In genomic region chr1:99963041-99963795, GRCh38 we compare ENCODE assay signal across 16 cellular contexts. TPM values are rescaled to one million over a fixed set of nuclear protein-coding genes. Genes with fewer than 3 reads are reported as not detected.
DNase-seq lines count a peak whose midpoint lies in the region; ATAC-seq and TF ChIP-seq lines count a peak whose summit lies in the region.
"Had no signal": no experiment of that assay in that cellular context is flagged by ENCODE, and none has a peak within 500 bp of the region (broad histone marks: within the 10 kb centered on the region; RNA-seq: fewer than 3 reads in every experiment).

No MANE protein-coding gene starts in this region.

- no peak overlapping the region for H3K4me3 ChIP-seq in mammary epithelial cell (replicated peaks in 1 of 3; ENCODE audit: insufficient read depth in 1 of 3, low read depth in 2 of 3, low read length in 3 of 3)
- no peak overlapping the region for H3K4me3 ChIP-seq in kidney epithelial cell (ENCODE audit: low read depth, low read length)
- H3K4me3 ChIP-seq: colonic mucosa, GM12878, skin epidermis had no signal

- H3K4me1 Mint-ChIP-seq in activated T-helper 2 cell treated with anti-CD3 and anti-CD28 coated beads, Interferon-gamma antibody, Interleukin-2, Interleukin-4, amounts not matched to agents 10 μg/mL and 5 μg/mL and 100 μg/mL, durations not matched to agents 14 hours and 24 hours and 36 hours (ENCODE audit: low read depth) = no peaks in the 10 kb centered on the region

- dilution Hi-C loops in mammary epithelial cell (cut with HindIII; ENCODE audit: low sequenced_read_pairs) = no loop called here

- peak overlapping the region; percentile 33 for H2AFZ ChIP-seq in mammary epithelial cell (ENCODE audit: low read depth, low read length)

- DNase-seq in Daoy (ENCODE audit: low read depth) (peak; percentile 53), M059J (ENCODE audit: low read depth) (peak; percentile 81), mammary epithelial cell (peak; percentile 59), kidney epithelial cell (ENCODE audit: low read depth) (peak; percentile 14), UCSD-AML1 (lab: John Stamatoyannopoulos, UW; ENCODE audit: unreplicated experiment) (no peak), hippocampal formation (lab: John Stamatoyannopoulos, UW) (no peak)
- DNase-seq in activated T-helper 2 cell treated with anti-CD3 and anti-CD28 coated beads, Interferon-gamma antibody, Interleukin-2, Interleukin-4, amounts not matched to agents 10 μg/mL and 5 μg/mL and 100 μg/mL, durations not matched to agents 14 hours and 24 hours and 36 hours (ENCODE audit: low spot score) = no peak
- DNase-seq: activated CD8-positive, alpha-beta memory T cell treated with anti-CD3 and anti-CD28 coated beads, Interleukin-2, amount 50 U/mL, for 4 hours; colonic mucosa; DND-41; KG1; NCI-H1436 treated with DMSO at 0.1 percent for 48 hours had no signal

- no peaks in the 10 kb centered on the region for H3K36me3 ChIP-seq in mammary epithelial cell (ENCODE audit: insufficient read depth, low read length)
- no peaks in the 10 kb centered on the region for H3K36me3 ChIP-seq in kidney epithelial cell (ENCODE audit: control insufficient read depth, insufficient read depth, low read length)
- H3K36me3 ChIP-seq: colonic mucosa had no signal

- ATAC-seq in GM18519 (IDR thresholded peaks at IDR 0.05; ENCODE audit: low FRiP score, unreplicated experiment) = no peak
- ATAC-seq: activated CD4-positive, CD25-positive, alpha-beta regulatory T cell treated with anti-CD3 and anti-CD28 coated beads, Interleukin-2, amount 50 U/mL, for 24 hours; GM12878 had no signal

- no peak overlapping the region for H3K4me3 Mint-ChIP-seq in activated T-helper 2 cell treated with anti-CD3 and anti-CD28 coated beads, Interferon-gamma antibody, Interleukin-2, Interleukin-4, amounts not matched to agents 10 μg/mL and 5 μg/mL and 100 μg/mL, durations not matched to agents 14 hours and 24 hours and 36 hours (ENCODE audit: low read depth)

- H4K20me1 ChIP-seq in mammary epithelial cell (ENCODE audit: insufficient read depth, low read length) = no peaks in the 10 kb centered on the region

- H3K9me3 ChIP-seq in mammary epithelial cell (replicated peaks; ENCODE audit: insufficient read depth, low read length) = no peaks in the 10 kb centered on the region
- H3K9me3 ChIP-seq: colonic mucosa had no signal

- CTCF ChIA-PET in mammary epithelial cell (lab: Charles Lee; ENCODE audit: low non-redundant PET) = no interaction called here

- BruUV-seq in mammary epithelial cell (replicated peaks; lab: Mats Ljungman, UMichigan) = no TSS peak

- H3K79me2 ChIP-seq in mammary epithelial cell (ENCODE audit: insufficient read depth, low read length) = no peaks in the 10 kb centered on the region

- peaks cover 10% of the 10 kb centered on the region for H3K4me1 ChIP-seq in mammary epithelial cell (ENCODE audit: insufficient read depth, low read length)
- H3K4me1 ChIP-seq: colonic mucosa had no signal

- H3K9me3 Mint-ChIP-seq in activated T-helper 2 cell treated with anti-CD3 and anti-CD28 coated beads, Interferon-gamma antibody, Interleukin-2, Interleukin-4, amounts not matched to agents 10 μg/mL and 5 μg/mL and 100 μg/mL, durations not matched to agents 14 hours and 24 hours and 36 hours = no peaks in the 10 kb centered on the region

- intact Hi-C loops in mammary epithelial cell (cut with micrococcal nuclease) = no loop called here
- intact Hi-C loops in activated T-helper 2 cell treated with anti-CD3 and anti-CD28 coated beads, Interferon-gamma antibody, Interleukin-2, Interleukin-4, amounts not matched to agents 10 μg/mL and 5 μg/mL and 100 μg/mL, durations not matched to agents 14 hours and 24 hours and 36 hours (cut with micrococcal nuclease) = loop anchor here (10.0 kb wide), 1 partner anchor 302 kb away; the partner anchor contains the start of gene RTCA

- TF ChIP-seq CTCF in mammary epithelial cell (conservative IDR thresholded peaks at IDR 0.05 in 1 of 2, IDR thresholded peaks at IDR 0.05 in 1 of 2; ENCODE audit: extremely low read depth in 1 of 2, insufficient read depth in 1 of 2, low read depth in 1 of 2, low read length in 2 of 2) (no peak), kidney epithelial cell (IDR thresholded peaks at IDR 0.05; ENCODE audit: insufficient read depth, low read length, poor library complexity, severe bottlenecking) (no peak)

- no peaks in the 10 kb centered on the region for H3K27me3 ChIP-seq in mammary epithelial cell (ENCODE audit: insufficient read depth, low read length)
- H3K27me3 ChIP-seq in kidney epithelial cell (ENCODE audit: control insufficient read depth, insufficient read depth, low read length) = no peaks in the 10 kb centered on the region
- H3K27me3 ChIP-seq: colonic mucosa had no signal

- no peaks in the 10 kb centered on the region for H3K27me3 Mint-ChIP-seq in activated T-helper 2 cell treated with anti-CD3 and anti-CD28 coated beads, Interferon-gamma antibody, Interleukin-2, Interleukin-4, amounts not matched to agents 10 μg/mL and 5 μg/mL and 100 μg/mL, durations not matched to agents 14 hours and 24 hours and 36 hours (ENCODE audit: low read depth)

- H3K9ac ChIP-seq in mammary epithelial cell (ENCODE audit: insufficient read depth, low read length) = no peak overlapping the region

- no peaks in the 10 kb centered on the region for H3K36me3 Mint-ChIP-seq in activated T-helper 2 cell treated with anti-CD3 and anti-CD28 coated beads, Interferon-gamma antibody, Interleukin-2, Interleukin-4, amounts not matched to agents 10 μg/mL and 5 μg/mL and 100 μg/mL, durations not matched to agents 14 hours and 24 hours and 36 hours (ENCODE audit: low read depth)

- H3K4me2 ChIP-seq in mammary epithelial cell (ENCODE audit: insufficient read depth, low read depth, low read length) = peak overlapping the region; percentile 36

- H3K27ac ChIP-seq in mammary epithelial cell (ENCODE audit: insufficient read depth, low read depth, low read length) = no peak overlapping the region
- H3K27ac ChIP-seq: colonic mucosa, skin epidermis had no signal

- H3K27ac Mint-ChIP-seq in activated T-helper 2 cell treated with anti-CD3 and anti-CD28 coated beads, Interferon-gamma antibody, Interleukin-2, Interleukin-4, amounts not matched to agents 10 μg/mL and 5 μg/mL and 100 μg/mL, durations not matched to agents 14 hours and 24 hours and 36 hours = no peak overlapping the region

- in situ Hi-C loops in mammary epithelial cell (cut with MboI; ENCODE audit: low sequenced_read_pairs in 2 of 2) = no loop called here

RNA-seq across cellular contexts. Expression of gene SLC35A3, which starts 6.6 kb away (rescaled TPM):
- total RNA-seq in Daoy (2014; rRNA removed; shearing (Covaris generic)) = 53.0 and 62.6 TPM in 2 replicates
- 35.6 and 36.0 TPM in 2 replicates for total RNA-seq in M059J (2014; rRNA removed; shearing (Covaris generic))
- total RNA-seq in mammary epithelial cell (10 to 100 TPM; 29.5 to 46.2 TPM), kidney epithelial cell (21.9 and 24.1 TPM in 2 replicates)
- polyA plus RNA-seq in mammary epithelial cell = 6.3 TPM
- 8.8 TPM for polyA minus RNA-seq in mammary epithelial cell
- total RNA-seq in activated T-helper 2 cell treated with anti-CD3 and anti-CD28 coated beads, Interferon-gamma antibody, Interleukin-2, Interleukin-4, amounts not matched to agents 10 μg/mL and 5 μg/mL and 100 μg/mL, durations not matched to agents 14 hours and 24 hours and 36 hours = 15.0 and 15.9 TPM in 2 replicates

Comparison
In these comparisons a context has a peak if more than half of its experiments do, and no peak if none do; other contexts are left out.
1. DNase-seq: peak in Daoy (single experiment), M059J (single experiment), mammary epithelial cell (single experiment) and kidney epithelial cell (single experiment); none in UCSD-AML1 (single experiment), hippocampal formation (0 of 2) and activated T-helper 2 cell treated with anti-CD3 and anti-CD28 coated beads, Interferon-gamma antibody, Interleukin-2, Interleukin-4, amounts not matched to agents 10 μg/mL and 5 μg/mL and 100 μg/mL, durations not matched to agents 14 hours and 24 hours and 36 hours (single experiment).